In genomic region chr5:132739232-132739631, GRCh38 we compare ENCODE assay signal across 30 cellular contexts. TPM values are rescaled to one million over a fixed set of nuclear protein-coding genes. Genes with fewer than 3 reads are reported as not detected.
"Had no signal": no experiment of that assay in that cellular context is flagged by ENCODE, and none has a peak within 500 bp of the region (broad histone marks: within the 10 kb centered on the region; RNA-seq: fewer than 3 reads in every experiment).

No MANE protein-coding gene starts in this region.

- ATAC-seq: left colon; left lung; lower lobe of right lung; naive thymus-derived CD8-positive, alpha-beta T cell; pancreas; right cardiac atrium; stimulated activated effector memory CD8-positive, alpha-beta T cell treated with anti-CD3 and anti-CD28 coated beads, Interleukin-12 subunit alpha, Interleukin-12 subunit beta, amount 100 ng/mL, for 72 hours had no signal

- H3K27ac Mint-ChIP-seq: nephron; stimulated activated effector memory CD8-positive, alpha-beta T cell treated with anti-CD3 and anti-CD28 coated beads, Interleukin-12 subunit alpha, Interleukin-12 subunit beta, amount 100 ng/mL, for 72 hours; stimulated activated naive CD8-positive, alpha-beta T cell treated with anti-CD3 and anti-CD28 coated beads, Interleukin-15, Interleukin-2, amounts not matched to agents 100 ng/mL and 50 ng/mL, for 24 hours; type B pancreatic cell had no signal

- DNase-seq: hypothalamus; immature natural killer cell; kidney; left colon; left lung; lower lobe of right lung; mammary epithelial cell; mesenchymal stem cell; naive thymus-derived CD8-positive, alpha-beta T cell; nucleus accumbens; pancreas; posterior cingulate gyrus; retina; right cardiac atrium; sigmoid colon; small intestine; spleen; stimulated activated CD4-positive, alpha-beta T cell treated with anti-CD3 and anti-CD28 coated beads, Interleukin-4, amount 100 ng/mL, for 24 hours; stimulated activated naive CD4-positive, alpha-beta T cell; uterus had no signal

- H3K4me3 Mint-ChIP-seq: stimulated activated naive CD8-positive, alpha-beta T cell treated with anti-CD3 and anti-CD28 coated beads, Interleukin-15, Interleukin-2, amounts not matched to agents 100 ng/mL and 50 ng/mL, for 24 hours had no signal

- H3K27ac ChIP-seq: left lung, lower lobe of right lung, pancreas, prostate gland, sigmoid colon, spleen, tibial nerve, uterus had no signal

- H3K4me3 ChIP-seq: left lung, lower lobe of right lung, pancreas, prostate gland, sigmoid colon, spleen, tibial nerve, uterus had no signal

- H3K27me3 ChIP-seq: pancreas had no signal

- FAIRE-seq: islet of Langerhans, kidney, pancreas, small intestine had no signal

- H3K36me3 ChIP-seq: left lung, lower lobe of right lung, pancreas, prostate gland, sigmoid colon, spleen, tibial nerve, uterus had no signal

- H3K9me3 ChIP-seq: left lung, lower lobe of right lung, pancreas, prostate gland, sigmoid colon, uterus had no signal

- H3K36me3 Mint-ChIP-seq: naive thymus-derived CD8-positive, alpha-beta T cell; type B pancreatic cell had no signal

- H3K4me1 ChIP-seq: prostate gland had no signal

- H3K9me3 Mint-ChIP-seq: naive thymus-derived CD8-positive, alpha-beta T cell; nephron; stimulated activated effector memory CD8-positive, alpha-beta T cell treated with anti-CD3 and anti-CD28 coated beads, Interleukin-12 subunit alpha, Interleukin-12 subunit beta, amount 100 ng/mL, for 72 hours; stimulated activated naive CD8-positive, alpha-beta T cell treated with anti-CD3 and anti-CD28 coated beads, Interleukin-15, Interleukin-2, amounts not matched to agents 100 ng/mL and 50 ng/mL, for 24 hours; type B pancreatic cell had no signal

RNA-seq across cellular contexts. Expression of gene CCNI2, which starts 8.0 kb away (rescaled TPM):
- total RNA-seq: mammary epithelial cell, neural crest cell, osteoblast, subcutaneous adipose tissue, tibial nerve, uterus had no signal
